ENCODE assay signal across 14 cellular contexts in genomic region chr10:70684841-70685457, GRCh38. TPM values are rescaled to one million over a fixed set of nuclear protein-coding genes. Genes with fewer than 3 reads are reported as not detected.
"Had no signal": no experiment of that assay in that cellular context is flagged by ENCODE, and none has a peak within 500 bp of the region (broad histone marks: within the 10 kb centered on the region; RNA-seq: fewer than 3 reads in every experiment).

No MANE protein-coding gene starts in this region.

- H3K27ac ChIP-seq: epithelial cell of prostate, parathyroid adenoma, tibial artery, vagina had no signal

- H3K9ac ChIP-seq: parathyroid adenoma had no signal

- H2AFZ ChIP-seq: parathyroid adenoma had no signal

- H3K27me3 ChIP-seq: tibial artery, vagina had no signal

- H3K36me3 ChIP-seq: tibial artery, vagina had no signal

- H3K27me3 Mint-ChIP-seq: activated CD4-positive, alpha-beta memory T cell treated with anti-CD3 and anti-CD28 coated beads for 36 hours; activated naive CD8-positive, alpha-beta T cell treated with anti-CD3 and anti-CD28 coated beads for 36 hours had no signal

- H3K79me2 ChIP-seq: parathyroid adenoma had no signal

- H3K36me3 Mint-ChIP-seq: activated CD4-positive, alpha-beta memory T cell treated with anti-CD3 and anti-CD28 coated beads for 36 hours; activated naive CD8-positive, alpha-beta T cell treated with anti-CD3 and anti-CD28 coated beads for 36 hours had no signal

- H3K4me3 ChIP-seq: tibial artery, vagina had no signal

- H3K9me3 Mint-ChIP-seq: activated CD4-positive, alpha-beta memory T cell treated with anti-CD3 and anti-CD28 coated beads for 36 hours; activated naive CD8-positive, alpha-beta T cell treated with anti-CD3 and anti-CD28 coated beads for 36 hours had no signal

- DNase-seq: activated CD4-positive, alpha-beta memory T cell treated with anti-CD3 and anti-CD28 coated beads for 36 hours; activated gamma-delta T cell treated with Interleukin-2 at 50 U/mL for 16 hours; activated naive CD8-positive, alpha-beta T cell treated with anti-CD3 and anti-CD28 coated beads for 36 hours; activated T-cell treated with anti-CD3 and anti-CD28 coated beads, Interleukin-2, amount 50 U/mL, for 48 hours; anterior cingulate cortex; caudate nucleus; cortex of kidney; effector memory CD4-positive, alpha-beta T cell; left colon; tibial artery had no signal

- H3K9me3 ChIP-seq: tibial artery, vagina had no signal

- H3K4me1 ChIP-seq: parathyroid adenoma, tibial artery had no signal

- H3K4me3 Mint-ChIP-seq: activated CD4-positive, alpha-beta memory T cell treated with anti-CD3 and anti-CD28 coated beads for 36 hours; activated naive CD8-positive, alpha-beta T cell treated with anti-CD3 and anti-CD28 coated beads for 36 hours had no signal

- H3K27ac Mint-ChIP-seq: activated CD4-positive, alpha-beta memory T cell treated with anti-CD3 and anti-CD28 coated beads for 36 hours; activated naive CD8-positive, alpha-beta T cell treated with anti-CD3 and anti-CD28 coated beads for 36 hours had no signal

RNA-seq across cellular contexts. Expression of gene ADAMTS14, which starts 12.6 kb away (rescaled TPM):
- total RNA-seq: activated CD4-positive, alpha-beta memory T cell treated with anti-CD3 and anti-CD28 coated beads for 36 hours; lung microvascular endothelial cell; vagina had no signal
